ENCODE assay signal across 25 cellular contexts in the genomic region with DNA sequence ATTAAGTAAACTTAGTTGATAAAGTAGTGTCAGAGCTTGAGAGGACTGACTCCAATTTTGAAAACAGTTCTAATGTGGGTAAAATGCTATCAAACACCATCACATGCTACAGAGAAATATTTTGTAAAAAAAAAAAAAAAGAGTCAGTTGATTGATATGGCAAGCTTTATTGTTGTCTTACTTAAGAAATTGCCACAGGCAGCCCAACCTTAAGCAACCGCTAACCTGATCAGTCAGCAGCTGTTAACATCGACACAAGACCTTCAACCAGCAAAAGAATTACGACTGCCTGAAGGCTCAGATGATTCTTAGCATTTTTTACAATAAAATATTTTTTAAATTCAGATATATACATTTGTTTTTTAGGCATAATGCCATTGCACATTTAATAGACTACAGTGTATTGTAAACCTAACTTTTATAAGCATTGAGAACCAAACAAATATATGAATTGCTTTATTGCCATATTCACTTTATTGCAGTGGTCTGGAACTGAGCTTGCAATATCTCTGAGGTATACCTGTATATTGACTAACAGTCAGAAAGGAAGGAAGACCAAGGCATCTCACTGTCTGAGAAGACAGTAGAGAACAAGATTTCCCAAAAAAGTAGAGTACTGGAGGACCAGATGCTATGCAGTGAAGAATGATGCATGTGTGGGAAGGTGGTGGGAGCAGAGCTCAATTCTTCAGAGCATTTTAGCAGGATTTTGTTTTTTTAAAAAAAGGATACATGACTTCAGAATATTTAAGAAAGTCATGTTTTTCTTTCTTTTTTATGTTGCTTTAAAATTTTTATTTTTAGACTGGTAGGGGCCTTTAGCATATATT.
"Had no signal": no experiment of that assay in that cellular context is flagged by ENCODE, and none has a peak within 500 bp of the region (broad histone marks: within the 10 kb centered on the region; RNA-seq: fewer than 3 reads in every experiment).

No MANE protein-coding gene starts in this region.

- H3K4me1 ChIP-seq: ascending aorta, breast epithelium had no signal

- H3K27ac ChIP-seq: ascending aorta, breast epithelium, cardiac muscle cell, coronary artery, WERI-Rb-1 had no signal

- H3K36me3 ChIP-seq: ascending aorta, breast epithelium, cardiac muscle cell, WERI-Rb-1 had no signal

- H3K4me3 ChIP-seq: ascending aorta, breast epithelium, cardiac muscle cell, coronary artery, dorsolateral prefrontal cortex had no signal

- H3K9me3 ChIP-seq: ascending aorta, breast epithelium had no signal

- DNase-seq: activated B cell treated with CpG ODN at 0.5 μM for 24 hours; activated CD4-positive, alpha-beta memory T cell treated with anti-CD3 and anti-CD28 coated beads, Interleukin-2, amount 10 ng/mL, durations not matched to agents 7 days and 5 days; activated CD4-positive, alpha-beta T cell treated with anti-CD3 and anti-CD28 coated beads for 48 hours; activated CD8-positive, alpha-beta memory T cell treated with anti-CD3 and anti-CD28 coated beads, Interleukin-2, amount 50 U/mL, for 48 hours; activated gamma-delta T cell; activated naive CD4-positive, alpha-beta T cell; activated naive CD4-positive, alpha-beta T cell treated with anti-CD3 and anti-CD28 coated beads, Interleukin-2, amount 10 ng/mL, durations not matched to agents 7 days and 5 days; activated naive CD8-positive, alpha-beta T cell treated with anti-CD3 and anti-CD28 coated beads, Interleukin-2, amount 10 ng/mL, durations not matched to agents 7 days and 5 days; activated T-cell treated with anti-CD3 and anti-CD28 coated beads for 4 hours; activated T-cell treated with anti-CD3 and anti-CD28 coated beads, Interleukin-2, amount 50 U/mL, for 24 hours; activated T-cell treated with anti-CD3 and anti-CD28 coated beads, Interleukin-2, amount 50 U/mL, for 72 hours; central memory CD4-positive, alpha-beta T cell; cerebellar nuclear complex; effector memory CD4-positive, alpha-beta T cell; endodermal cell; foreskin fibroblast; T-helper 1 cell; T-helper 17 cell; T1000; WERI-Rb-1 had no signal

- H3K27me3 ChIP-seq: ascending aorta, breast epithelium, cardiac muscle cell, dorsolateral prefrontal cortex had no signal
